In genomic region chr9:138050472-138051330, GRCh38 we compare ENCODE assay signal across 19 cellular contexts.
DNase-seq lines count a peak whose midpoint lies in the region; ATAC-seq and TF ChIP-seq lines count a peak whose summit lies in the region.
"Had no signal": no experiment of that assay in that cellular context is flagged by ENCODE, and none has a peak within 500 bp of the region (broad histone marks: within the 10 kb centered on the region; RNA-seq: fewer than 3 reads in every experiment).

No MANE protein-coding gene starts in this region.

- H3K27me3 Mint-ChIP-seq in activated CD4-positive, alpha-beta memory T cell treated with anti-CD3 and anti-CD28 coated beads, Interleukin-2, amount 10 ng/mL, durations not matched to agents 7 days and 5 days = no peaks in the 10 kb centered on the region
- peaks cover 10% of the 10 kb centered on the region for H3K27me3 Mint-ChIP-seq in activated CD4-positive, alpha-beta memory T cell treated with anti-CD3 and anti-CD28 coated beads for 36 hours
- H3K27me3 Mint-ChIP-seq in WTC11 (ENCODE audit: low read depth) (no peaks in the 10 kb centered on the region), mesothelial cell of epicardium (ENCODE audit: low read depth) (peaks cover 5% of the 10 kb centered on the region)

- H3K4me1 Mint-ChIP-seq in activated CD4-positive, alpha-beta memory T cell treated with anti-CD3 and anti-CD28 coated beads, Interleukin-2, amount 10 ng/mL, durations not matched to agents 7 days and 5 days = no peaks in the 10 kb centered on the region
- no peaks in the 10 kb centered on the region for H3K4me1 Mint-ChIP-seq in activated CD4-positive, alpha-beta memory T cell treated with anti-CD3 and anti-CD28 coated beads for 36 hours (ENCODE audit: low read depth)
- peaks cover 10% of the 10 kb centered on the region; the same call in 1 of the 2 replicates for H3K4me1 Mint-ChIP-seq in WTC11
- H3K4me1 Mint-ChIP-seq in mesothelial cell of epicardium = peaks cover 8% of the 10 kb centered on the region
- H3K4me1 Mint-ChIP-seq: B cell; stimulated activated memory B cell treated with anti-CD40 and anti-IgM and Interleukin-4, amounts not matched to agents 10 μg/mL and 1 μg/mL and 100 μg/mL, for 72 hours had no signal

- no peak overlapping the region for H2AFZ ChIP-seq in PC-3 (ENCODE audit: low read length)

- H3K9me2 ChIP-seq in PC-3 (replicated peaks; ENCODE audit: low read length) = no peaks in the 10 kb centered on the region

- intact Hi-C loops in activated CD4-positive, alpha-beta memory T cell treated with anti-CD3 and anti-CD28 coated beads for 36 hours (cut with micrococcal nuclease) = no loop called here
- intact Hi-C loops in stomach (cut with DNase I; ENCODE audit: low total_unique reads) (no loop called here), PC-3 (cut with micrococcal nuclease) (no loop called here)

- POLR2A ChIA-PET in activated CD4-positive, alpha-beta memory T cell treated with anti-CD3 and anti-CD28 coated beads, Interleukin-2, amount 10 ng/mL, durations not matched to agents 7 days and 5 days (lab: Charles Lee) = no interaction called here
- POLR2A ChIA-PET in activated CD4-positive, alpha-beta memory T cell treated with anti-CD3 and anti-CD28 coated beads for 36 hours (lab: Charles Lee) = no interaction called here
- POLR2A ChIA-PET in WTC11 (lab: Charles Lee) = no interaction called here
- POLR2A ChIA-PET in PC-3 (lab: Charles Lee; ENCODE audit: unreplicated experiment) = no interaction called here

- TF ChIP-seq POLR2A in stomach (IDR thresholded peaks at IDR 0.05) = no peak

- no peaks in the 10 kb centered on the region for H3K36me3 Mint-ChIP-seq in activated CD4-positive, alpha-beta memory T cell treated with anti-CD3 and anti-CD28 coated beads, Interleukin-2, amount 10 ng/mL, durations not matched to agents 7 days and 5 days (ENCODE audit: low read depth)
- H3K36me3 Mint-ChIP-seq in activated CD4-positive, alpha-beta memory T cell treated with anti-CD3 and anti-CD28 coated beads for 36 hours = no peaks in the 10 kb centered on the region
- H3K36me3 Mint-ChIP-seq in WTC11 = peaks cover 13% of the 10 kb centered on the region
- H3K36me3 Mint-ChIP-seq in mesothelial cell of epicardium = no peaks in the 10 kb centered on the region
- H3K36me3 Mint-ChIP-seq: natural killer cell treated with Interleukin-12 subunit alpha and Interleukin-12 subunit beta and Interleukin-15 and Interleukin-18, amount 100 ng/mL, for 72 hours; stimulated activated memory B cell treated with anti-CD40 and anti-IgM and Interleukin-4, amounts not matched to agents 10 μg/mL and 1 μg/mL and 100 μg/mL, for 72 hours had no signal

- no peak overlapping the region for H3K9ac ChIP-seq in PC-3 (ENCODE audit: low read length)

- TF ChIP-seq EP300 in stomach (IDR thresholded peaks at IDR 0.05) = no peak

- H3K4me3 ChIP-seq in stomach (no peak overlapping the region), PC-3 (ENCODE audit: low read length) (no peak overlapping the region)
- H3K4me3 ChIP-seq: GM12878 had no signal

- H3K27ac ChIP-seq in stomach (no peak overlapping the region), PC-3 (ENCODE audit: low read length) (no peak overlapping the region)

- H3K4me1 ChIP-seq in stomach (no peaks in the 10 kb centered on the region), PC-3 (ENCODE audit: insufficient read depth, low read length) (no peaks in the 10 kb centered on the region)

- H3K4me2 ChIP-seq in PC-3 (ENCODE audit: low read length) = no peak overlapping the region

- ATAC-seq in WTC11 (no peak), PC-3 (no peak), HG03095 (IDR thresholded peaks at IDR 0.05; ENCODE audit: unreplicated experiment) (no peak)
- ATAC-seq: GM12878; natural killer cell treated with Interleukin-12 subunit alpha and Interleukin-12 subunit beta and Interleukin-15 and Interleukin-18, amount 100 ng/mL, for 72 hours; stimulated activated memory B cell treated with anti-CD40 and anti-IgM and Interleukin-4, amounts not matched to agents 10 μg/mL and 1 μg/mL and 100 μg/mL, for 72 hours had no signal

- H3K9me3 ChIP-seq in stomach (no peaks in the 10 kb centered on the region), PC-3 (ENCODE audit: low read length) (no peaks in the 10 kb centered on the region)

- DNase-seq in activated CD4-positive, alpha-beta memory T cell treated with anti-CD3 and anti-CD28 coated beads, Interleukin-2, amount 10 ng/mL, durations not matched to agents 7 days and 5 days = peak; percentile 12
- no peak for DNase-seq in activated CD4-positive, alpha-beta memory T cell treated with anti-CD3 and anti-CD28 coated beads for 36 hours
- DNase-seq in WTC11 (ENCODE audit: low spot score) (no peak), mesothelial cell of epicardium (ENCODE audit: low spot score in 2 of 2, unreplicated experiment in 2 of 2) (peak in 1 of 2 experiments; percentile 37), stomach (peak; percentile 9), PC-3 (no peak), activated gamma-delta T cell treated with Interleukin-2 at 50 U/mL for 16 hours (no peak)
- DNase-seq: amniotic stem cell; DND-41; Karpas-422; NCI-H1930; NCI-H2227 treated with DMSO at 0.1 percent for 48 hours; NCI-H774; stimulated activated CD4-positive, alpha-beta T cell treated with anti-CD3 and anti-CD28 coated beads, Interleukin-1b, Interleukin-23, amount 100 ng/mL, for 48 hours had no signal

- no TSS peak for BruUV-seq in PC-3 (replicated peaks; lab: Mats Ljungman, UMichigan)

- no peaks in the 10 kb centered on the region for H3K79me2 ChIP-seq in PC-3 (ENCODE audit: low read length)

- H4K20me1 ChIP-seq in PC-3 (ENCODE audit: low read length) = no peaks in the 10 kb centered on the region

- H3K36me3 ChIP-seq in stomach = no peaks in the 10 kb centered on the region
- H3K36me3 ChIP-seq in PC-3 (ENCODE audit: low read depth, low read length) = no peaks in the 10 kb centered on the region

- H3F3A ChIP-seq in PC-3 (ENCODE audit: low read length, unreplicated experiment) = no peaks in the 10 kb centered on the region

- H3K27me3 ChIP-seq in stomach (peaks cover 0 to 46% (median 7%) of the 10 kb centered on the region in 3 donors), PC-3 (ENCODE audit: low read length) (peaks cover 11% of the 10 kb centered on the region; the same call in 1 of the 2 replicates)

- H3K4me3 Mint-ChIP-seq in activated CD4-positive, alpha-beta memory T cell treated with anti-CD3 and anti-CD28 coated beads, Interleukin-2, amount 10 ng/mL, durations not matched to agents 7 days and 5 days = no peak overlapping the region
- no peak overlapping the region for H3K4me3 Mint-ChIP-seq in activated CD4-positive, alpha-beta memory T cell treated with anti-CD3 and anti-CD28 coated beads for 36 hours
- no peak overlapping the region for H3K4me3 Mint-ChIP-seq in WTC11
- no peak overlapping the region for H3K4me3 Mint-ChIP-seq in mesothelial cell of epicardium
- H3K4me3 Mint-ChIP-seq: B cell; natural killer cell treated with Interleukin-12 subunit alpha and Interleukin-12 subunit beta and Interleukin-15 and Interleukin-18, amount 100 ng/mL, for 72 hours; stimulated activated memory B cell treated with anti-CD40 and anti-IgM and Interleukin-4, amounts not matched to agents 10 μg/mL and 1 μg/mL and 100 μg/mL, for 72 hours had no signal

- no peak for TF ChIP-seq CTCF in WTC11 (IDR thresholded peaks at IDR 0.05)
- no peak for TF ChIP-seq CTCF in mesothelial cell of epicardium (IDR thresholded peaks at IDR 0.05; ENCODE audit: unreplicated experiment)
- no peak for TF ChIP-seq CTCF in stomach (IDR thresholded peaks at IDR 0.05)
- no peak for TF ChIP-seq CTCF in PC-3 (conservative IDR thresholded peaks at IDR 0.05; ENCODE audit: low read depth, low read length)

- H3K9me3 Mint-ChIP-seq in activated CD4-positive, alpha-beta memory T cell treated with anti-CD3 and anti-CD28 coated beads, Interleukin-2, amount 10 ng/mL, durations not matched to agents 7 days and 5 days = no peaks in the 10 kb centered on the region
- no peaks in the 10 kb centered on the region for H3K9me3 Mint-ChIP-seq in activated CD4-positive, alpha-beta memory T cell treated with anti-CD3 and anti-CD28 coated beads for 36 hours
- no peaks in the 10 kb centered on the region for H3K9me3 Mint-ChIP-seq in WTC11
- no peaks in the 10 kb centered on the region for H3K9me3 Mint-ChIP-seq in mesothelial cell of epicardium
- H3K9me3 Mint-ChIP-seq: natural killer cell treated with Interleukin-12 subunit alpha and Interleukin-12 subunit beta and Interleukin-15 and Interleukin-18, amount 100 ng/mL, for 72 hours; stimulated activated memory B cell treated with anti-CD40 and anti-IgM and Interleukin-4, amounts not matched to agents 10 μg/mL and 1 μg/mL and 100 μg/mL, for 72 hours had no signal

- WGBS in stomach, 5 donors = 59 to 80% (median 68%) methylated on average over 13 of the region's 13 CpGs

- no peak overlapping the region for H3K27ac Mint-ChIP-seq in activated CD4-positive, alpha-beta memory T cell treated with anti-CD3 and anti-CD28 coated beads, Interleukin-2, amount 10 ng/mL, durations not matched to agents 7 days and 5 days
- no peak overlapping the region for H3K27ac Mint-ChIP-seq in activated CD4-positive, alpha-beta memory T cell treated with anti-CD3 and anti-CD28 coated beads for 36 hours
- H3K27ac Mint-ChIP-seq in WTC11 = peak overlapping the region; percentile 36; the same call in 1 of the 2 replicates
- peak overlapping the region; percentile 59 for H3K27ac Mint-ChIP-seq in mesothelial cell of epicardium
- H3K27ac Mint-ChIP-seq: B cell; natural killer cell treated with Interleukin-12 subunit alpha and Interleukin-12 subunit beta and Interleukin-15 and Interleukin-18, amount 100 ng/mL, for 72 hours; stimulated activated memory B cell treated with anti-CD40 and anti-IgM and Interleukin-4, amounts not matched to agents 10 μg/mL and 1 μg/mL and 100 μg/mL, for 72 hours had no signal

- CTCF ChIA-PET in activated CD4-positive, alpha-beta memory T cell treated with anti-CD3 and anti-CD28 coated beads, Interleukin-2, amount 10 ng/mL, durations not matched to agents 7 days and 5 days (lab: Charles Lee) = no interaction called here
- CTCF ChIA-PET in activated CD4-positive, alpha-beta memory T cell treated with anti-CD3 and anti-CD28 coated beads for 36 hours (lab: Charles Lee) = no interaction called here
- CTCF ChIA-PET in WTC11 (lab: Charles Lee) (interaction anchor here (1.0 kb wide), 1 partner anchor 50 kb away, joined by 5 read pairs; no protein-coding TSS in a partner anchor), PC-3 (lab: Charles Lee) (no interaction called here)

TF ChIP-seq in WTC11, 78 proteins besides CTCF, POLR2A, EP300 and RAD21:
- no peak for TF ChIP-seq ZMAT4 (CRISPR knock-in tag; IDR thresholded peaks at IDR 0.05)

Comparison
In these comparisons a context has a peak if more than half of its experiments do, and no peak if none do; other contexts are left out.
1. DNase-seq: peak in activated CD4-positive, alpha-beta memory T cell treated with anti-CD3 and anti-CD28 coated beads, Interleukin-2, amount 10 ng/mL, durations not matched to agents 7 days and 5 days (single experiment) and stomach (single experiment); none in activated CD4-positive, alpha-beta memory T cell treated with anti-CD3 and anti-CD28 coated beads for 36 hours (single experiment), WTC11 (single experiment), PC-3 (single experiment) and activated gamma-delta T cell treated with Interleukin-2 at 50 U/mL for 16 hours (single experiment).
2. H3K27ac Mint-ChIP-seq: peak in WTC11 (single experiment) and mesothelial cell of epicardium (single experiment); none in activated CD4-positive, alpha-beta memory T cell treated with anti-CD3 and anti-CD28 coated beads, Interleukin-2, amount 10 ng/mL, durations not matched to agents 7 days and 5 days (single experiment) and activated CD4-positive, alpha-beta memory T cell treated with anti-CD3 and anti-CD28 coated beads for 36 hours (single experiment).